14 cellular contexts compared by ENCODE assay signal in the genomic region with DNA sequence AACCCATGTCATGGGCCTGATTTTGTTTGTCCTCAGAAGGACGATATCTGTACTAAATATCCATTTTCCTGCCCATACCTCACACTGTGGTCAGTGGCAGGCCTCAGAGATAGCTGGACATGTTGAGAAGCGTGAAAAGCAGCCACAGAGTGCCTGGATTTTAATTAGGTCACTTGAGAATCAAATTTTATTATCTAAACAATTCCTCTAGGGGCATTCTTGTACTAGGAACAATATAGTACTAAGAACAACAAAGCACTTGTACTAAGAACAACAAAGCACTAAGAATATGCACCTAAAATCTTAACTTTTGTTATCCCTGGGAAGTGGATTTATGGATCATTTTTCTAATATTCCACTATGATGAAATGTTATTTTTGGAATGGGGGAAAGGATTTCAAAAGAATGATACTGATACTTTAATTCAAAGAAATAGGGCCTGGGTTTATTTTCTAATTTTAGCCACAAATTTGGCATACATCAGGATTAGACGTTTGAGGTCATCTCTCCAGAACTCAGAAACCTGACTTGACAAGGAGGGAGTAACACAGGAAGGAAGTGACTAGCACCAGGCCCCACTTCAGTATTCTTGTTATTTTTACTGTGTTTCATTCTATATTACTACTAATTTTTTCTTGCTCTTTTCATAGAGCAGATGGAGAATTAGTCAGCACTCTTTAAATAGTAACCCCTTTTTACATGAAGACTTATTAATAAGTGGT.
DNase-seq lines count a peak whose midpoint lies in the region; TF ChIP-seq lines count a peak whose summit lies in the region.
"Had no signal": no experiment of that assay in that cellular context is flagged by ENCODE, and none has a peak within 500 bp of the region (broad histone marks: within the 10 kb centered on the region; RNA-seq: fewer than 3 reads in every experiment).

No MANE protein-coding gene starts in this region.

- peaks cover 15 to 23% (median 18%) of the 10 kb centered on the region in 4 donors for H3K4me1 Mint-ChIP-seq in CD4-positive, alpha-beta memory T cell

- intact Hi-C loops in CD4-positive, alpha-beta memory T cell (cut with micrococcal nuclease): no loop called here

- TF ChIP-seq CTCF in SK-N-SH (IDR thresholded peaks at IDR 0.05): peak; percentile 35
- no peak for TF ChIP-seq CTCF in fibroblast of mammary gland (conservative IDR thresholded peaks at IDR 0.05; ENCODE audit: control insufficient read depth, insufficient read depth, low read depth, low read length)

- H3K4me3 ChIP-seq in SK-N-SH (ENCODE audit: low read depth in 2 of 2, low read length in 1 of 2) (no peak overlapping the region), fibroblast of mammary gland (ENCODE audit: control insufficient read depth, low read depth, low read length) (no peak overlapping the region)
- H3K4me3 ChIP-seq in CD4-positive, alpha-beta memory T cell (ENCODE audit: low read length in 2 of 2): no peak overlapping the region
- H3K4me3 ChIP-seq: tibial nerve had no signal

- H3K36me3 ChIP-seq in SK-N-SH (replicated peaks in 1 of 2; ENCODE audit: control insufficient read depth in 1 of 2, insufficient read depth in 2 of 2, low read length in 1 of 2): peaks cover 9% of the 10 kb centered on the region in 2 experiments
- H3K36me3 ChIP-seq in CD4-positive, alpha-beta memory T cell (ENCODE audit: insufficient read depth, low read length): no peaks in the 10 kb centered on the region

- no peaks in the 10 kb centered on the region for H4K20me1 ChIP-seq in SK-N-SH (ENCODE audit: insufficient read depth)

- peaks cover 24% of the 10 kb centered on the region for H3F3A ChIP-seq in SK-N-SH (replicated peaks; ENCODE audit: insufficient read depth)

- H3K9me2 ChIP-seq in SK-N-SH: no peaks in the 10 kb centered on the region

- TF ChIP-seq RAD21 in SK-N-SH (IDR thresholded peaks at IDR 0.05; ENCODE audit: low read length): no peak

- H3K79me2 ChIP-seq in SK-N-SH (ENCODE audit: insufficient read depth): 0 out of 2 replicates have a peak, but pooled peaks cover 3% of the 10 kb centered on the region

- no peaks in the 10 kb centered on the region for H3K27me3 Mint-ChIP-seq in CD4-positive, alpha-beta memory T cell
- H3K27me3 Mint-ChIP-seq: IgD-negative memory B cell, naive B cell had no signal

- peak overlapping the region; percentile 31; the same call in 1 of the 2 replicates for H3K9ac ChIP-seq in SK-N-SH

- CTCF ChIA-PET in SK-N-SH (lab: Yijun Ruan, JAX): interaction anchor here (2.3 kb wide), 1 partner anchor 21 kb away, joined by 8 read pairs; no protein-coding TSS in a partner anchor
- CTCF ChIA-PET in CD4-positive, alpha-beta memory T cell (lab: Charles Lee; ENCODE audit: partially characterized antibody): no interaction called here

- H3K9me3 ChIP-seq in SK-N-SH: no peaks in the 10 kb centered on the region
- no peaks in the 10 kb centered on the region for H3K9me3 ChIP-seq in CD4-positive, alpha-beta memory T cell (ENCODE audit: control insufficient read depth in 1 of 2, low read length in 2 of 2)
- H3K9me3 ChIP-seq: tibial nerve had no signal

- H3K36me3 Mint-ChIP-seq in CD4-positive, alpha-beta memory T cell: peaks cover 16 to 29% of the 10 kb centered on the region in 2 donors

- POLR2A ChIA-PET in SK-N-SH (lab: Yijun Ruan, JAX): interaction anchor here (0.6 kb wide), 1 partner anchor 69 kb away, joined by 3 read pairs; no protein-coding TSS in a partner anchor
- POLR2A ChIA-PET in CD4-positive, alpha-beta memory T cell (lab: Charles Lee; ENCODE audit: partially characterized antibody): no interaction called here

- peak overlapping the region in 1 of 7 donors; percentile 16 for H3K27ac Mint-ChIP-seq in CD4-positive, alpha-beta memory T cell
- H3K27ac Mint-ChIP-seq: naive B cell had no signal

- no peaks in the 10 kb centered on the region for H3K27me3 ChIP-seq in SK-N-SH (ENCODE audit: insufficient read depth)
- H3K27me3 ChIP-seq in CD4-positive, alpha-beta memory T cell (ENCODE audit: insufficient read depth, low read length): no peaks in the 10 kb centered on the region
- H3K27me3 ChIP-seq: tibial nerve had no signal

- H2AFZ ChIP-seq in SK-N-SH (ENCODE audit: low read depth): peak overlapping the region; percentile 4; the same call in 1 of the 2 replicates

- DNase-seq in EH (ENCODE audit: low read depth): peak; percentile 63
- DNase-seq in SK-N-SH: no peak
- DNase-seq in fibroblast of mammary gland (ENCODE audit: low read depth): peak; percentile 44
- peak; percentile 70 for DNase-seq in pulmonary artery endothelial cell (ENCODE audit: low read depth, low spot score)
- no peak for DNase-seq in inferior parietal cortex (ENCODE audit: extremely low spot score)
- no peak for DNase-seq in CD4-positive, alpha-beta memory T cell
- DNase-seq in activated CD4-positive, alpha-beta T cell treated with anti-CD3 and anti-CD28 coated beads for 48 hours: no peak
- no peak for DNase-seq in NCI-H82 treated with DMSO at 0.1 percent for 48 hours (lab: John Stamatoyannopoulos, UW; ENCODE audit: unreplicated experiment)
- DNase-seq: amniotic stem cell; naive B cell; NCI-H69; stimulated activated CD4-positive, alpha-beta T cell treated with anti-CD3 and anti-CD28 coated beads, Interleukin-4, amount 100 ng/mL, for 1 hour had no signal

- 67% methylated on average over 3 of the region's 3 CpGs for WGBS in SK-N-SH (ENCODE audit: low lambda C conversion rate)

- H3K4me1 ChIP-seq in SK-N-SH (ENCODE audit: control insufficient read depth in 1 of 2, insufficient read depth in 2 of 2, low read depth in 1 of 2, low read length in 1 of 2): peaks cover 16% of the 10 kb centered on the region in 2 experiments; a peak in 3 of 4 replicates
- H3K4me1 ChIP-seq in CD4-positive, alpha-beta memory T cell (ENCODE audit: insufficient read depth, low read length): peaks cover 11% of the 10 kb centered on the region

- peaks cover 0 to 6% (median 0%) of the 10 kb centered on the region in 8 donors for H3K9me3 Mint-ChIP-seq in CD4-positive, alpha-beta memory T cell

- peak overlapping the region; percentile 37 to 80; a peak in 3 of 4 replicates for H3K27ac ChIP-seq in SK-N-SH (ENCODE audit: low read depth in 2 of 2, low read length in 1 of 2)
- H3K27ac ChIP-seq in CD4-positive, alpha-beta memory T cell (ENCODE audit: low read depth, low read length): no peak overlapping the region
- H3K27ac ChIP-seq: tibial nerve had no signal

- peak overlapping the region in 1 of 8 donors; percentile 69 for H3K4me3 Mint-ChIP-seq in CD4-positive, alpha-beta memory T cell
- H3K4me3 Mint-ChIP-seq: IgD-negative memory B cell had no signal

- TF ChIP-seq EP300 in SK-N-SH (IDR thresholded peaks at IDR 0.05; ENCODE audit: borderline replicate concordance in 1 of 2, low read depth in 1 of 2, low read length in 1 of 2): no peak

- H3K4me2 ChIP-seq in SK-N-SH: peak overlapping the region; percentile 14

TF ChIP-seq in SK-N-SH, 30 proteins besides CTCF, POLR2A, EP300 and RAD21 (continues in another document):
- peak; percentile 53 for TF ChIP-seq MEF2A (IDR thresholded peaks at IDR 0.05; ENCODE audit: borderline replicate concordance, low read depth)
- no peak for TF ChIP-seq ELF1 (IDR thresholded peaks at IDR 0.05)
- TF ChIP-seq, protein P1, sequence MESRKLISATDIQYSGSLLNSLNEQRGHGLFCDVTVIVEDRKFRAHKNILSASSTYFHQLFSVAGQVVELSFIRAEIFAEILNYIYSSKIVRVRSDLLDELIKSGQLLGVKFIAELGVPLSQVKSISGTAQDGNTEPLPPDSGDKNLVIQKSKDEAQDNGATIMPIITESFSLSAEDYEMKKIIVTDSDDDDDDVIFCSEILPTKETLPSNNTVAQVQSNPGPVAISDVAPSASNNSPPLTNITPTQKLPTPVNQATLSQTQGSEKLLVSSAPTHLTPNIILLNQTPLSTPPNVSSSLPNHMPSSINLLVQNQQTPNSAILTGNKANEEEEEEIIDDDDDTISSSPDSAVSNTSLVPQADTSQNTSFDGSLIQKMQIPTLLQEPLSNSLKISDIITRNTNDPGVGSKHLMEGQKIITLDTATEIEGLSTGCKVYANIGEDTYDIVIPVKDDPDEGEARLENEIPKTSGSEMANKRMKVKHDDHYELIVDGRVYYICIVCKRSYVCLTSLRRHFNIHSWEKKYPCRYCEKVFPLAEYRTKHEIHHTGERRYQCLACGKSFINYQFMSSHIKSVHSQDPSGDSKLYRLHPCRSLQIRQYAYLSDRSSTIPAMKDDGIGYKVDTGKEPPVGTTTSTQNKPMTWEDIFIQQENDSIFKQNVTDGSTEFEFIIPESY (IDR thresholded peaks at IDR 0.05; ENCODE audit: borderline replicate concordance, low read depth): no peak
- TF ChIP-seq NFIC (IDR thresholded peaks at IDR 0.05; ENCODE audit: borderline replicate concordance): no peak
- no peak for TF ChIP-seq SIN3A (IDR thresholded peaks at IDR 0.05; ENCODE audit: borderline replicate concordance, low read depth, low read length)
- no peak for TF ChIP-seq NRF1 (IDR thresholded peaks at IDR 0.05; ENCODE audit: low read depth, low read length)
- no peak for TF ChIP-seq RXRA (IDR thresholded peaks at IDR 0.05; ENCODE audit: borderline replicate concordance, low read depth)
- TF ChIP-seq, protein P2, sequence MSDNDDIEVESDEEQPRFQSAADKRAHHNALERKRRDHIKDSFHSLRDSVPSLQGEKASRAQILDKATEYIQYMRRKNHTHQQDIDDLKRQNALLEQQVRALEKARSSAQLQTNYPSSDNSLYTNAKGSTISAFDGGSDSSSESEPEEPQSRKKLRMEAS (IDR thresholded peaks at IDR 0.05; ENCODE audit: low read depth): no peak
- TF ChIP-seq SMC3 (IDR thresholded peaks at IDR 0.05; ENCODE audit: low read depth, low read length): no peak
- no peak for TF ChIP-seq JUND (IDR thresholded peaks at IDR 0.05)
- peak; percentile 53 for TF ChIP-seq TCF12 (IDR thresholded peaks at IDR 0.05)
- no peak for TF ChIP-seq MXI1 (IDR thresholded peaks at IDR 0.05; ENCODE audit: low read depth, low read length)

Comparison
In these comparisons a context has a peak if more than half of its experiments do, and no peak if none do; other contexts are left out.
1. DNase-seq: peak in EH (single experiment), fibroblast of mammary gland (single experiment) and pulmonary artery endothelial cell (single experiment); none in SK-N-SH (single experiment), inferior parietal cortex (single experiment), CD4-positive, alpha-beta memory T cell (0 of 5), activated CD4-positive, alpha-beta T cell treated with anti-CD3 and anti-CD28 coated beads for 48 hours (single experiment) and NCI-H82 treated with DMSO at 0.1 percent for 48 hours (single experiment).